In genomic region chr12:104297477-104298113, GRCh38 we compare ENCODE assay signal across 18 cellular contexts. TPM values are rescaled to one million over a fixed set of nuclear protein-coding genes. Genes with fewer than 3 reads are reported as not detected.
DNase-seq lines count a peak whose midpoint lies in the region; TF ChIP-seq lines count a peak whose summit lies in the region.
"Had no signal": no experiment of that assay in that cellular context is flagged by ENCODE, and none has a peak within 500 bp of the region (broad histone marks: within the 10 kb centered on the region; RNA-seq: fewer than 3 reads in every experiment).

No MANE protein-coding gene starts in this region.

- no peak for TF ChIP-seq POLR2A in uterus (IDR thresholded peaks at IDR 0.05)

- no peaks in the 10 kb centered on the region; the same call in 1 of the 2 replicates for H3K9me3 Mint-ChIP-seq in HFFc6
- H3K9me3 Mint-ChIP-seq: natural killer cell treated with Interleukin-12 subunit alpha and Interleukin-12 subunit beta and Interleukin-15 and Interleukin-18, amount 100 ng/mL, for 72 hours had no signal

- H3K4me2 ChIP-seq in mesenchymal stem cell (ENCODE audit: low read length, poor library complexity, severe bottlenecking) = no peak overlapping the region
- H3K4me2 ChIP-seq: BLaER1 treated with 17β-estradiol and CSF1 and Interleukin-3, amounts not matched to agents 10 nM and 100 nM had no signal

- no peak overlapping the region for H2BK5ac ChIP-seq in mesenchymal stem cell (ENCODE audit: low read depth, low read length, poor library complexity, severe bottlenecking)

- DNase-seq in DMS79 (lab: John Stamatoyannopoulos, UW) = peak; percentile 44
- no peak for DNase-seq in HFFc6
- DNase-seq in amniotic epithelial cell (ENCODE audit: low read depth) = peak; percentile 31
- DNase-seq in mesenchymal stem cell = no peak
- no peak for DNase-seq in stimulated activated CD4-positive, alpha-beta T cell treated with anti-CD3 and anti-CD28 coated beads, Interleukin-12 subunit alpha, Interleukin-12 subunit beta, amount 100 ng/mL, for 4 hours
- no peak for DNase-seq in T-helper 9 cell
- DNase-seq in uterus = no peak
- DNase-seq: activated CD8-positive, alpha-beta T cell treated with anti-CD3 and anti-CD28 coated beads, Interleukin-2, amount 10 ng/mL, durations not matched to agents 7 days and 5 days; activated gamma-delta T cell treated with Interleukin-2 at 50 U/mL for 16 hours; brain microvascular endothelial cell; COR-L47; glutamatergic neuron; NCI-H1694 treated with DMSO at 0.1 percent for 48 hours; NCI-H226; NCI-H69 had no signal

- H3K14ac ChIP-seq in mesenchymal stem cell (ENCODE audit: low read length in 2 of 2) = no peak overlapping the region

- no peak overlapping the region for H3K23ac ChIP-seq in mesenchymal stem cell (ENCODE audit: low read length in 2 of 2)

- peaks cover 3% of the 10 kb centered on the region for H3K79me1 ChIP-seq in mesenchymal stem cell (replicated peaks; ENCODE audit: low read length, poor library complexity, severe bottlenecking)

- H2BK12ac ChIP-seq in mesenchymal stem cell (ENCODE audit: low read length in 2 of 2) = no peak overlapping the region

- H3K27me3 ChIP-seq in mesenchymal stem cell (ENCODE audit: control insufficient read depth in 1 of 2, insufficient read depth in 1 of 2, low read length in 2 of 2) = no peaks in the 10 kb centered on the region
- no peaks in the 10 kb centered on the region for H3K27me3 ChIP-seq in uterus
- H3K27me3 ChIP-seq: BLaER1 treated with 17β-estradiol and CSF1 and Interleukin-3, amounts not matched to agents 10 nM and 100 nM; brain microvascular endothelial cell; tibial nerve had no signal

- H3K4me3 Mint-ChIP-seq in HFFc6 = peak overlapping the region; percentile 47
- H3K4me3 Mint-ChIP-seq: activated CD8-positive, alpha-beta T cell treated with anti-CD3 and anti-CD28 coated beads, Interleukin-2, amount 10 ng/mL, durations not matched to agents 7 days and 5 days; natural killer cell treated with Interleukin-12 subunit alpha and Interleukin-12 subunit beta and Interleukin-15 and Interleukin-18, amount 100 ng/mL, for 72 hours had no signal

- intact Hi-C loops in uterus (cut with DNase I; ENCODE audit: low total_unique reads) = no loop called here

- TF ChIP-seq CTCF in HFFc6 (IDR thresholded peaks at IDR 0.05) (no peak), uterus (IDR thresholded peaks at IDR 0.05) (no peak)

- peaks cover 83% of the 10 kb centered on the region for H3K36me3 Mint-ChIP-seq in HFFc6 (ENCODE audit: low read depth)

- no peak overlapping the region for H3K4me3 ChIP-seq in mesenchymal stem cell (ENCODE audit: insufficient read depth in 1 of 2, low read depth in 1 of 2, low read length in 2 of 2)
- no peak overlapping the region for H3K4me3 ChIP-seq in uterus
- H3K4me3 ChIP-seq: BLaER1 treated with 17β-estradiol and CSF1 and Interleukin-3, amounts not matched to agents 10 nM and 100 nM; tibial nerve had no signal

- no peak overlapping the region for H4K8ac ChIP-seq in mesenchymal stem cell (ENCODE audit: low read length)

- peaks cover 96% of the 10 kb centered on the region for H3K4me1 Mint-ChIP-seq in HFFc6 (ENCODE audit: low read depth)

- peak overlapping the region; percentile 1 for H3K9ac ChIP-seq in mesenchymal stem cell (ENCODE audit: low read length)
- H3K9ac ChIP-seq: BLaER1 treated with 17β-estradiol and CSF1 and Interleukin-3, amounts not matched to agents 10 nM and 100 nM had no signal

- no peak overlapping the region for H2BK120ac ChIP-seq in mesenchymal stem cell (ENCODE audit: low read depth, low read length)

- H3K9me3 ChIP-seq in mesenchymal stem cell (ENCODE audit: control insufficient read depth, low read length) (no peaks in the 10 kb centered on the region), uterus (no peaks in the 10 kb centered on the region)
- H3K9me3 ChIP-seq: BLaER1 treated with 17β-estradiol and CSF1 and Interleukin-3, amounts not matched to agents 10 nM and 100 nM; tibial nerve had no signal

- H3K4ac ChIP-seq in mesenchymal stem cell (ENCODE audit: low read depth in 1 of 2, low read length in 2 of 2) = no peak overlapping the region

- no peak overlapping the region for H2AK5ac ChIP-seq in mesenchymal stem cell (ENCODE audit: low read length, severe bottlenecking)

- H4K91ac ChIP-seq in mesenchymal stem cell (ENCODE audit: low read length) = no peak overlapping the region

- H3K18ac ChIP-seq in mesenchymal stem cell (ENCODE audit: low read depth in 1 of 2, low read length in 2 of 2) = no peak overlapping the region

- H3K4me1 ChIP-seq in mesenchymal stem cell (ENCODE audit: control insufficient read depth, insufficient read depth, low read depth, low read length) (peaks cover 4% of the 10 kb centered on the region), uterus (peaks cover 0 to under 1% of the 10 kb centered on the region in 2 donors)

- H3K36me3 ChIP-seq in mesenchymal stem cell (ENCODE audit: control insufficient read depth in 1 of 2, insufficient read depth in 2 of 2, low read depth in 1 of 2, low read length in 2 of 2) (peaks cover 8 to 85% of the 10 kb centered on the region in 2 experiments), uterus (no peaks in the 10 kb centered on the region)

- H3K27ac Mint-ChIP-seq in HFFc6 = peak overlapping the region; percentile 77
- H3K27ac Mint-ChIP-seq: activated CD8-positive, alpha-beta T cell treated with anti-CD3 and anti-CD28 coated beads, Interleukin-2, amount 10 ng/mL, durations not matched to agents 7 days and 5 days; natural killer cell treated with Interleukin-12 subunit alpha and Interleukin-12 subunit beta and Interleukin-15 and Interleukin-18, amount 100 ng/mL, for 72 hours had no signal

- peaks cover 69% of the 10 kb centered on the region for H3K27me3 Mint-ChIP-seq in HFFc6 (ENCODE audit: insufficient read depth)
- H3K27me3 Mint-ChIP-seq: natural killer cell treated with Interleukin-12 subunit alpha and Interleukin-12 subunit beta and Interleukin-15 and Interleukin-18, amount 100 ng/mL, for 72 hours had no signal

- H2AFZ ChIP-seq in mesenchymal stem cell (ENCODE audit: low read depth, low read length) = no peak overlapping the region

- H3K27ac ChIP-seq in mesenchymal stem cell (ENCODE audit: low read length, poor library complexity, severe bottlenecking) (no peak overlapping the region), uterus (no peak overlapping the region)
- H3K27ac ChIP-seq: BLaER1 treated with 17β-estradiol and CSF1 and Interleukin-3, amounts not matched to agents 10 nM and 100 nM; brain microvascular endothelial cell; tibial nerve had no signal

- no peak overlapping the region for H2BK15ac ChIP-seq in mesenchymal stem cell (ENCODE audit: low read depth, poor library complexity, severe bottlenecking)

- WGBS in mesenchymal stem cell = 94% methylated on average over 9 of the region's 10 CpGs

RNA-seq across cellular contexts. Expression of gene EID3, which starts 5.9 kb away (rescaled TPM):
- total RNA-seq in HFFc6 (2021; fragmentation: NEBNext Ultra II Directional; extraction: Animal tissue kit (Norgen Biotek cat#: 25700)) = 1 to 10 TPM; 2.2 to 4.4 (median 4.1) TPM
- polyA plus RNA-seq in mesenchymal stem cell (2013, experiment 1 of 2) = 0.50 TPM
- polyA plus RNA-seq in mesenchymal stem cell (2013, experiment 2 of 2) = 0.51 TPM
- total RNA-seq in uterus = 10 to 100 TPM in 2 of 4 donors, 1 to 10 TPM in 2; 3.8 to 12.0 (median 10.1) TPM

Comparison
In these comparisons a context has a peak if more than half of its experiments do, and no peak if none do; other contexts are left out.
1. DNase-seq: peak in DMS79 (single experiment) and amniotic epithelial cell (single experiment); none in HFFc6 (single experiment), mesenchymal stem cell (single experiment), stimulated activated CD4-positive, alpha-beta T cell treated with anti-CD3 and anti-CD28 coated beads, Interleukin-12 subunit alpha, Interleukin-12 subunit beta, amount 100 ng/mL, for 4 hours (single experiment), T-helper 9 cell (single experiment) and uterus (0 of 2).